ENCODE assay signal across 21 cellular contexts in genomic region chr5:115507682-115508081, GRCh38. TPM values are rescaled to one million over a fixed set of nuclear protein-coding genes. Genes with fewer than 3 reads are reported as not detected.
DNase-seq lines count a peak whose midpoint lies in the region; ATAC-seq and TF ChIP-seq lines count a peak whose summit lies in the region.
"Had no signal": no experiment of that assay in that cellular context is flagged by ENCODE, and none has a peak within 500 bp of the region (broad histone marks: within the 10 kb centered on the region; RNA-seq: fewer than 3 reads in every experiment).

No MANE protein-coding gene starts in this region.

- H3K27ac ChIP-seq in GM23248 = peak overlapping the region; percentile 73
- H3K27ac ChIP-seq: colonic mucosa, heart right ventricle, Peyer's patch, right lobe of liver, testis had no signal

- peaks cover 12% of the 10 kb centered on the region for H3K4me1 ChIP-seq in GM23248 (ENCODE audit: insufficient read depth)
- H3K4me1 ChIP-seq: colonic mucosa, Peyer's patch, right lobe of liver, testis had no signal

- H3K36me3 ChIP-seq in GM23248 (ENCODE audit: low read depth) = no peaks in the 10 kb centered on the region
- H3K36me3 ChIP-seq: colonic mucosa, heart right ventricle, Peyer's patch, right lobe of liver had no signal

- no peaks in the 10 kb centered on the region for H3K27me3 ChIP-seq in GM23248 (replicated peaks; ENCODE audit: insufficient read depth)
- H3K27me3 ChIP-seq: colonic mucosa, heart right ventricle, Peyer's patch, right lobe of liver, testis had no signal

- H3F3A ChIP-seq in GM23248 (ENCODE audit: insufficient read depth) = peaks cover 13% of the 10 kb centered on the region

- no peaks in the 10 kb centered on the region for H3K9me3 ChIP-seq in GM23248 (ENCODE audit: low read depth)
- H3K9me3 ChIP-seq: colonic mucosa, heart right ventricle, Peyer's patch, right lobe of liver, testis had no signal

- H3K4me3 ChIP-seq in GM23248 (no peak overlapping the region), astrocyte of the spinal cord (ENCODE audit: low read depth, low read length) (no peak overlapping the region)
- H3K4me3 ChIP-seq: colonic mucosa, heart right ventricle, Peyer's patch, right lobe of liver, testis had no signal

- H4K20me1 ChIP-seq in GM23248 (ENCODE audit: insufficient read depth) = no peaks in the 10 kb centered on the region

- H3K9ac ChIP-seq in GM23248 = peak overlapping the region; percentile 52

- H3K79me2 ChIP-seq in GM23248 (ENCODE audit: insufficient read depth) = no peaks in the 10 kb centered on the region

- DNase-seq in GM23248 = peak; percentile 85
- peak; percentile 44 for DNase-seq in astrocyte of the spinal cord (ENCODE audit: low read depth, low spot score)
- DNase-seq in hepatic stellate cell (ENCODE audit: low spot score) = peak; percentile 4
- peak; percentile 83 for DNase-seq in stromal cell of bone marrow (ENCODE audit: low read depth)
- no peak for DNase-seq in middle frontal gyrus (ENCODE audit: extremely low spot score, low spot score)
- no peak for DNase-seq in T-helper 2 cell
- DNase-seq in SKM-1 treated with dmso at 0.1 percent for 144 hours (lab: John Stamatoyannopoulos, UW; ENCODE audit: unreplicated experiment) = no peak
- DNase-seq: activated CD8-positive, alpha-beta T cell treated with anti-CD3 and anti-CD28 coated beads for 36 hours; activated naive CD8-positive, alpha-beta T cell treated with anti-CD3 and anti-CD28 coated beads, Interleukin-2, amount 50 U/mL, for 24 hours; C1 segment of cervical spinal cord; colonic mucosa; DMS153; heart right ventricle; kidney; NCI-H2107; NCI-H774; Peyer's patch; right lobe of liver; stimulated activated CD4-positive, alpha-beta T cell treated with anti-CD3 and anti-CD28 coated beads, Interleukin-4, amount 100 ng/mL, for 1 hour; testis had no signal

- TF ChIP-seq CTCF in astrocyte of the spinal cord (IDR thresholded peaks at IDR 0.05; ENCODE audit: low read depth, low read length) = no peak

- in situ Hi-C loops in GM23248 (cut with MboI) (no loop called here), astrocyte of the spinal cord (cut with HindIII; ENCODE audit: low sequenced_read_pairs) (no loop called here)

- WGBS in GM23248 (ENCODE audit: low coverage in 1 of 2, low lambda C conversion rate in 2 of 2, missing lambda C conversion rate in 2 of 2), 2 experiments = 38 to 44% methylated on average over 2 of the region's 2 CpGs

- H3K4me2 ChIP-seq in GM23248 (ENCODE audit: unreplicated experiment) = peak overlapping the region; percentile 71

- peak overlapping the region; percentile 3; the same call in 1 of the 2 replicates for H2AFZ ChIP-seq in GM23248

- no peaks in the 10 kb centered on the region for H3K9me2 ChIP-seq in GM23248 (ENCODE audit: insufficient read depth)

- ATAC-seq in GM18858 (IDR thresholded peaks at IDR 0.05; ENCODE audit: unreplicated experiment) = no peak
- ATAC-seq: activated CD8-positive, alpha-beta T cell treated with anti-CD3 and anti-CD28 coated beads for 36 hours; activated naive CD8-positive, alpha-beta T cell treated with anti-CD3 and anti-CD28 coated beads, Interleukin-2, amount 50 U/mL, for 24 hours; heart right ventricle; right lobe of liver had no signal

RNA-seq across cellular contexts. Expression of gene FEM1C, which starts 36.9 kb away (rescaled TPM):
- total RNA-seq in GM23248 (2014; rRNA removed; shearing (Covaris generic)) = 16.5 and 18.3 TPM in 2 replicates
- polyA plus RNA-seq in GM23248 (2016; fragmentation: Nextera tagmentation; extraction: Ambion mirVana) = 11.2 and 12.0 TPM in 2 replicates

Comparison
In these comparisons a context has a peak if more than half of its experiments do, and no peak if none do; other contexts are left out.
1. DNase-seq: peak in GM23248 (single experiment), astrocyte of the spinal cord (single experiment), hepatic stellate cell (single experiment) and stromal cell of bone marrow (single experiment); none in middle frontal gyrus (single experiment), T-helper 2 cell (0 of 5) and SKM-1 treated with dmso at 0.1 percent for 144 hours (single experiment).